Comparison of ENCODE assay signal across 13 cellular contexts in the genomic region with DNA sequence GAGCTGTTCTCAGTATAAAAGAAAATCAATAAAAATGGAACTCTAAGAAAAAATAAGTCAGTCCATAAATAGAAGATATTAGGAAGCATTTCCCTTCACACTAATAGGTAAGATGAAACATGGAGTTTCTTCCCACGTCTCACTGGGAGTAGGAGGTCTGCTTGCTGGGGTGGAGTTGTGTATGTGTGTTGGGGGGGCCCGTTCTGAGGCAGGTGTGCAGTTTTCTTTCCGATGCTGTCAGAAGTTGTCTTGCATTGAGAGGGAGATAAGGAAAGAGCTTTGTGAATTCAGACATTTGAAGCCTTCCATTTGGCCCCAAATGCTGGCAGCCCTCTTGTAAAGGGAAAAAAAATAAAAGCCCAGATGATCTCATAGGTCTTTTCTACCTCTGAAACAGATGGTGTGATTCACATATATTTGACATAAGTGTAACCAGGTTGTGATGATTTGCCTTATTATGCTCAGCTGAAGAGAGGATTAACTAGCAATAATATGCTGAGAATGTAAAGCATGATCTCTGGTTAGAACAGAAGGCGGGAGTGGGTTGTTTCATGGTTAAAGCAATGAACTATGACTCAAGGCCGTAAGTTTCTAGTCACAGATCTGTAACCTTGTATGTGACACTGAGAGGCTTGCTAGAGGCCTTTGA. TPM values are rescaled to one million over a fixed set of nuclear protein-coding genes. Genes with fewer than 3 reads are reported as not detected.
A peak's percentile ranks its signal among the peaks of the same experiment; 100 is the strongest.
DNase-seq lines count a peak whose midpoint lies in the region; ATAC-seq, FAIRE-seq and TF ChIP-seq lines count a peak whose summit lies in the region.
"Had no signal": no experiment of that assay in that cellular context is flagged by ENCODE, and none has a peak within 500 bp of the region (broad histone marks: within the 10 kb centered on the region; RNA-seq: fewer than 3 reads in every experiment).

No MANE protein-coding gene starts in this region.

- CTCF ChIA-PET in activated naive CD4-positive, alpha-beta T cell treated with anti-CD3 and anti-CD28 coated beads for 36 hours (lab: Charles Lee): interaction anchor here (1.2 to 4.4 kb wide), 3 partner anchors 8 to 135 kb away, joined by 4 to 22 read pairs (median 7); partner anchors contain the start of gene RASGRP1

- peaks cover 94% of the 10 kb centered on the region for H3K4me1 Mint-ChIP-seq in activated naive CD4-positive, alpha-beta T cell treated with anti-CD3 and anti-CD28 coated beads for 36 hours (ENCODE audit: low read depth)

- no peak for TF ChIP-seq POLR2A in H54 (IDR thresholded peaks at IDR 0.05; ENCODE audit: low read depth, low read length)

- DNase-seq in DMS 273 treated with DMSO at 0.1 percent for 48 hours (lab: John Stamatoyannopoulos, UW) (peak; percentile 56), kidney tubule cell (ENCODE audit: low spot score) (peak; percentile 86), H54 (ENCODE audit: insufficient read length, low spot score) (no peak), NCI-H2196 (lab: John Stamatoyannopoulos, UW; ENCODE audit: unreplicated experiment) (no peak)
- peak; percentile 56 for DNase-seq in activated naive CD4-positive, alpha-beta T cell treated with anti-CD3 and anti-CD28 coated beads for 36 hours
- DNase-seq: H7; mucosa of descending colon; PC-3; stimulated activated CD4-positive, alpha-beta T cell treated with anti-CD3 and anti-CD28 coated beads, Interleukin-2, amount 100 ng/mL, for 48 hours had no signal

- FAIRE-seq in H54 (lab: Jason Lieb, UNC): no peak
- FAIRE-seq: K562 had no signal

- no peaks in the 10 kb centered on the region for H3K9me3 Mint-ChIP-seq in activated naive CD4-positive, alpha-beta T cell treated with anti-CD3 and anti-CD28 coated beads for 36 hours

- H3K4me3 Mint-ChIP-seq in activated naive CD4-positive, alpha-beta T cell treated with anti-CD3 and anti-CD28 coated beads for 36 hours: peak overlapping the region; percentile 46

- H3K27me3 Mint-ChIP-seq in activated naive CD4-positive, alpha-beta T cell treated with anti-CD3 and anti-CD28 coated beads for 36 hours (ENCODE audit: low read depth): no peaks in the 10 kb centered on the region

- H3K27ac Mint-ChIP-seq in activated naive CD4-positive, alpha-beta T cell treated with anti-CD3 and anti-CD28 coated beads for 36 hours: peak overlapping the region; percentile 92

- peaks cover 50% of the 10 kb centered on the region for H3K36me3 Mint-ChIP-seq in activated naive CD4-positive, alpha-beta T cell treated with anti-CD3 and anti-CD28 coated beads for 36 hours (ENCODE audit: low read depth)

- intact Hi-C loops in activated naive CD4-positive, alpha-beta T cell treated with anti-CD3 and anti-CD28 coated beads for 36 hours (cut with micrococcal nuclease): loop anchor here (1.0 to 10.0 kb wide), 4 partner anchors 12 to 1489 kb away; no protein-coding TSS in a partner anchor

- ATAC-seq in HG02642 (IDR thresholded peaks at IDR 0.05; ENCODE audit: poor library complexity, unreplicated experiment) (peak; percentile 32), HG03196 (IDR thresholded peaks at IDR 0.05; ENCODE audit: unreplicated experiment) (no peak), GM21576 (IDR thresholded peaks at IDR 0.05; ENCODE audit: unreplicated experiment) (no peak)
- ATAC-seq: K562, mucosa of descending colon, PC-3 had no signal

RNA-seq across cellular contexts. Expression of gene RASGRP1, which starts 8.8 kb away (rescaled TPM):
- total RNA-seq in activated naive CD4-positive, alpha-beta T cell treated with anti-CD3 and anti-CD28 coated beads for 36 hours: 10 to 100 TPM; 44.2 to 44.9 TPM
- total RNA-seq: PC-3 had no signal

Comparison
In these comparisons a context has a peak if more than half of its experiments do, and no peak if none do; other contexts are left out.
1. DNase-seq: peak in DMS 273 treated with DMSO at 0.1 percent for 48 hours (single experiment), activated naive CD4-positive, alpha-beta T cell treated with anti-CD3 and anti-CD28 coated beads for 36 hours (single experiment) and kidney tubule cell (single experiment); none in H54 (single experiment) and NCI-H2196 (single experiment).